Comparison of ENCODE assay signal across 14 cellular contexts in the genomic region with DNA sequence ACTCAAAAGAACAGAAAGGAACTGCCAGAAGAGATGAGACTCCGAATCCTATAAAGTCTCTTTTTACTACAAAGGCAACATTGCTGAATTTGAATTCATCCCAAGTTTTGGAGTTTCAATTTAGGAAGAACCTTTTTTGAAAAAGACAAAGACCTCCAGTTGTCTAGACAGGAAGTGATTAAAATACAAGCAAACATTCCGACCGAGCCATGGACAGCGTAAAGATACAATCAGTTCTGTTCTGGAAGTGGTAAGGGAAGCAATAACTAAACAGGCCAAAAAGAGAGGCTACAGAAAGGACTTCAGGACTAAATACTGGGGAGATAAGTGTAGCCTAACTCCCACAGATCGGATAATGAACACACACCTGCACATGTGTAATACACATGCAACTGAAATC.
A peak's percentile ranks its signal among the peaks of the same experiment; 100 is the strongest.
DNase-seq lines count a peak whose midpoint lies in the region; ATAC-seq and TF ChIP-seq lines count a peak whose summit lies in the region.
"Had no signal": no experiment of that assay in that cellular context is flagged by ENCODE, and none has a peak within 500 bp of the region (broad histone marks: within the 10 kb centered on the region; RNA-seq: fewer than 3 reads in every experiment).

No MANE protein-coding gene starts in this region.

- H3K9me3 Mint-ChIP-seq in nephron progenitor cell: no peaks in the 10 kb centered on the region

- DNase-seq in BJ (ENCODE audit: low read depth): peak; percentile 12
- DNase-seq in PC-9: no peak
- peak; percentile 74 for DNase-seq in dermis blood vessel endothelial cell
- no peak for DNase-seq in nephron progenitor cell
- DNase-seq in AG08395 (ENCODE audit: low spot score): no peak
- DNase-seq in anterior cingulate cortex (lab: John Stamatoyannopoulos, UW): no peak
- no peak for DNase-seq in NCI-H510A (lab: John Stamatoyannopoulos, UW)
- DNase-seq: activated naive CD4-positive, alpha-beta T cell treated with Interleukin-2 at 50 U/mL for 16 hours; cerebellar nuclear complex; DMS79; NCI-H1105 had no signal

- no peaks in the 10 kb centered on the region for H3K9me2 ChIP-seq in PC-9 (ENCODE audit: insufficient read depth)

- no peaks in the 10 kb centered on the region for H3K4me1 ChIP-seq in PC-9 (replicated peaks; ENCODE audit: insufficient read depth)

- peak overlapping the region; percentile 7; the same call in 1 of the 2 replicates for H3K27ac ChIP-seq in PC-9
- H3K27ac ChIP-seq: C4-2B had no signal

- H3F3A ChIP-seq in PC-9 (ENCODE audit: insufficient read depth, low read depth): peaks cover 56% of the 10 kb centered on the region; the same call in 1 of the 2 replicates

- peaks cover 75% of the 10 kb centered on the region for H3K36me3 Mint-ChIP-seq in nephron progenitor cell (ENCODE audit: low read depth)

- H3K4me3 Mint-ChIP-seq in nephron progenitor cell: no peak overlapping the region

- ATAC-seq in GM19467 (IDR thresholded peaks at IDR 0.05; ENCODE audit: unreplicated experiment): no peak
- ATAC-seq: K562 had no signal

- peak overlapping the region; percentile 71 for H3K27ac Mint-ChIP-seq in nephron progenitor cell

- no peak overlapping the region for H2AFZ ChIP-seq in PC-9

- peaks cover 3% of the 10 kb centered on the region for H3K27me3 Mint-ChIP-seq in nephron progenitor cell (ENCODE audit: low read depth, poor library complexity)

- H3K79me2 ChIP-seq in PC-9 (ENCODE audit: low read depth): peaks cover 7% of the 10 kb centered on the region; the same call in 1 of the 2 replicates

- H3K4me1 Mint-ChIP-seq in nephron progenitor cell: no peaks in the 10 kb centered on the region

- peaks cover 27% of the 10 kb centered on the region for H3K36me3 ChIP-seq in BJ (ENCODE audit: control insufficient read depth, insufficient read depth, low read length)
- peaks cover 70% of the 10 kb centered on the region for H3K36me3 ChIP-seq in PC-9 (ENCODE audit: low read depth)

- no peak for TF ChIP-seq CTCF in BJ (IDR thresholded peaks at IDR 0.05; ENCODE audit: insufficient read depth, low read depth, low read length)
- TF ChIP-seq CTCF in PC-9 (conservative IDR thresholded peaks at IDR 0.05): no peak
- no peak for TF ChIP-seq CTCF in nephron progenitor cell (IDR thresholded peaks at IDR 0.05)

- intact Hi-C loops in PC-9 (cut with micrococcal nuclease; ENCODE audit: unreplicated experiment): loop anchor here (5.0 kb wide), 2 partner anchors 169 to 289 kb away; no protein-coding TSS in a partner anchor

- no TSS peak for BruUV-seq in PC-9 (replicated peaks; lab: Mats Ljungman, UMichigan)

- POLR2A ChIA-PET in BJ (lab: Charles Lee): no interaction called here
- POLR2A ChIA-PET in PC-9 (lab: Charles Lee; ENCODE audit: unreplicated experiment): no interaction called here

- CTCF ChIA-PET in BJ (lab: Yijun Ruan, JAX): interaction anchor here (9.2 kb wide), 1 partner anchor 270 kb away, joined by 128 read pairs; no protein-coding TSS in a partner anchor
- CTCF ChIA-PET in PC-9 (lab: Charles Lee): no interaction called here

- H3K27me3 ChIP-seq in BJ (ENCODE audit: control insufficient read depth, insufficient read depth, low read length) (no peaks in the 10 kb centered on the region), PC-9 (ENCODE audit: insufficient read depth, low read depth) (no peaks in the 10 kb centered on the region)

- no peaks in the 10 kb centered on the region for H3K9me3 ChIP-seq in PC-9 (ENCODE audit: insufficient read depth, low read depth)

- H3K4me3 ChIP-seq in BJ (ENCODE audit: low read depth, low read length) (no peak overlapping the region), PC-9 (no peak overlapping the region)
- H3K4me3 ChIP-seq: K562 had no signal

- H3K4me2 ChIP-seq in PC-9: no peak overlapping the region

- H4K20me1 ChIP-seq in PC-9 (ENCODE audit: insufficient read depth): peaks cover 14% of the 10 kb centered on the region

Comparison
In these comparisons a context has a peak if more than half of its experiments do, and no peak if none do; other contexts are left out.
1. DNase-seq: peak in BJ (single experiment) and dermis blood vessel endothelial cell (single experiment); none in PC-9 (0 of 2), nephron progenitor cell (single experiment), AG08395 (single experiment), anterior cingulate cortex (0 of 58) and NCI-H510A (single experiment).